Comparison of ENCODE assay signal across 25 cellular contexts in the genomic region with DNA sequence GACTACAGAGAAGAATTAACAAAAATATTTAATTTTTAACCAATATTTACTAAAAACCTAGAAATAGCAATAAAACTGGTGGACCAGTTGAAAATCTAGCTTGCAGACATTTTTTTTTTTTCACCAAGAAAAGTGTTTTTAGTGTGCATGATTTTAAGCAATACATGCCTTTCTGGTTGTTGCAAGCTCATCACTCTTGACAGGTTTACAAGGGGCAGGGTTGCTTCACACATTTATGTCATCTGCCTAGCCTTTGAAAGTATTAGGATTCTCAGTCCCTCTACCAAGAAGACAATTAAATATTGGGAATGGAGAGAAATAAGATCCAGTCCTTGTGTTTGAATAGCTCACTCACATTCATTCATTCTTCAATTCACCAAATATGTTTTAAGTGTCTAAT. TPM values are rescaled to one million over a fixed set of nuclear protein-coding genes. Genes with fewer than 3 reads are reported as not detected.
DNase-seq lines count a peak whose midpoint lies in the region; ATAC-seq and TF ChIP-seq lines count a peak whose summit lies in the region.
"Had no signal": no experiment of that assay in that cellular context is flagged by ENCODE, and none has a peak within 500 bp of the region (broad histone marks: within the 10 kb centered on the region; RNA-seq: fewer than 3 reads in every experiment).

No MANE protein-coding gene starts in this region.

- BruUV-seq in IMR-90 (replicated peaks; lab: Mats Ljungman, UMichigan) (no TSS peak), Caco-2 (replicated peaks; lab: Mats Ljungman, UMichigan) (no TSS peak)

- H3K36me3 ChIP-seq in BJ (ENCODE audit: control insufficient read depth, insufficient read depth, low read length) (no peaks in the 10 kb centered on the region), IMR-90 (ENCODE audit: control insufficient read depth, insufficient read depth, low read length) (no peaks in the 10 kb centered on the region), adipocyte (ENCODE audit: control insufficient read depth, insufficient read depth, low read length, severe bottlenecking) (no peaks in the 10 kb centered on the region), Caco-2 (ENCODE audit: control insufficient read depth, insufficient read depth, low read length) (no peaks in the 10 kb centered on the region)
- H3K36me3 ChIP-seq: SJSA1, tibial nerve had no signal

- H3K14ac ChIP-seq in IMR-90 (replicated peaks; ENCODE audit: low read depth, low read length) = no peak overlapping the region

- H3K4ac ChIP-seq in IMR-90 (ENCODE audit: low read depth, low read length) = no peak overlapping the region

- no peak overlapping the region for H2AK9ac ChIP-seq in IMR-90 (replicated peaks; ENCODE audit: low read depth, low read length, poor library complexity)

- dilution Hi-C loops in IMR-90 (cut with HindIII; ENCODE audit: low sequenced_read_pairs, unreplicated experiment) = no loop called here

- no peak overlapping the region for H3K27ac Mint-ChIP-seq in activated naive CD8-positive, alpha-beta T cell treated with anti-CD3 and anti-CD28 coated beads for 36 hours
- no peak overlapping the region for H3K27ac Mint-ChIP-seq in Caco-2 (ENCODE audit: unreplicated experiment)
- no peak overlapping the region for H3K27ac Mint-ChIP-seq in activated T-helper 1 cell treated with anti-CD3 and anti-CD28 coated beads, Interleukin-12 subunit alpha, Interleukin-12 subunit beta, Interleukin-2, Interleukin-4 antibody, amounts not matched to agents 30 ng/mL and 10 ng/mL and 1 ng/mL, durations not matched to agents 14 hours and 24 hours and 36 hours
- H3K27ac Mint-ChIP-seq: activated naive CD4-positive, alpha-beta T cell treated with anti-CD3 and anti-CD28 coated beads, Interleukin-2, amount 10 ng/mL, durations not matched to agents 7 days and 5 days; effector memory CD8-positive, alpha-beta T cell; WTC11 had no signal

- H3K23ac ChIP-seq in IMR-90 (ENCODE audit: low read depth, low read length) = no peak overlapping the region

- H3K79me1 ChIP-seq in IMR-90 (ENCODE audit: low read depth in 1 of 2, low read length in 2 of 2) = no peaks in the 10 kb centered on the region

- no peak overlapping the region for H3K27ac ChIP-seq in IMR-90 (ENCODE audit: insufficient read depth, low read length)
- H3K27ac ChIP-seq: psoas muscle, SJSA1, tibial nerve had no signal

- TF ChIP-seq POLR2A in IMR-90 (IDR thresholded peaks at IDR 0.05; ENCODE audit: low read depth, low read length) = no peak

- no peaks in the 10 kb centered on the region for H4K20me1 ChIP-seq in IMR-90 (ENCODE audit: insufficient read depth, low read length)

- no peak overlapping the region for H3K4me2 ChIP-seq in IMR-90 (ENCODE audit: low read depth, low read length)

- no peak overlapping the region for H2AFZ ChIP-seq in IMR-90 (replicated peaks; ENCODE audit: low read length, poor library complexity)

- intact Hi-C loops in IMR-90 (cut with micrococcal nuclease) = no loop called here
- intact Hi-C loops in Caco-2 (cut with micrococcal nuclease; ENCODE audit: unreplicated experiment) = no loop called here
- intact Hi-C loops in activated T-helper 1 cell treated with anti-CD3 and anti-CD28 coated beads, Interleukin-12 subunit alpha, Interleukin-12 subunit beta, Interleukin-2, Interleukin-4 antibody, amounts not matched to agents 30 ng/mL and 10 ng/mL and 1 ng/mL, durations not matched to agents 14 hours and 24 hours and 36 hours (cut with micrococcal nuclease) = no loop called here

- no peak for ATAC-seq in IMR-90 (ENCODE audit: low read depth)
- ATAC-seq: effector memory CD8-positive, alpha-beta T cell; HepG2; Panc1; stimulated activated naive CD8-positive, alpha-beta T cell treated with anti-CD3 and anti-CD28 coated beads, Interleukin-15, Interleukin-2, amounts not matched to agents 100 U/mL and 50 U/mL, for 24 hours; WTC11 had no signal

- H2AK5ac ChIP-seq in IMR-90 (ENCODE audit: low read depth, low read length) = no peak overlapping the region

- H3K4me1 Mint-ChIP-seq in activated naive CD8-positive, alpha-beta T cell treated with anti-CD3 and anti-CD28 coated beads for 36 hours = no peaks in the 10 kb centered on the region
- no peaks in the 10 kb centered on the region for H3K4me1 Mint-ChIP-seq in Caco-2 (ENCODE audit: low read depth, unreplicated experiment)
- H3K4me1 Mint-ChIP-seq in activated T-helper 1 cell treated with anti-CD3 and anti-CD28 coated beads, Interleukin-12 subunit alpha, Interleukin-12 subunit beta, Interleukin-2, Interleukin-4 antibody, amounts not matched to agents 30 ng/mL and 10 ng/mL and 1 ng/mL, durations not matched to agents 14 hours and 24 hours and 36 hours (ENCODE audit: low read depth) = no peaks in the 10 kb centered on the region
- H3K4me1 Mint-ChIP-seq: activated naive CD4-positive, alpha-beta T cell treated with anti-CD3 and anti-CD28 coated beads, Interleukin-2, amount 10 ng/mL, durations not matched to agents 7 days and 5 days had no signal

- H3K9ac ChIP-seq in IMR-90 (ENCODE audit: low read depth, low read length) (no peak overlapping the region), adipocyte (ENCODE audit: low read length) (peak overlapping the region; percentile 23)

- H2BK20ac ChIP-seq in IMR-90 (ENCODE audit: low read depth, low read length) = no peak overlapping the region

- no peaks in the 10 kb centered on the region for H3K27me3 ChIP-seq in BJ (ENCODE audit: control insufficient read depth, insufficient read depth, low read length)
- no peaks in the 10 kb centered on the region for H3K27me3 ChIP-seq in IMR-90 (ENCODE audit: control insufficient read depth, insufficient read depth, low read length)
- H3K27me3 ChIP-seq in adipocyte (replicated peaks; ENCODE audit: control insufficient read depth, insufficient read depth, low read length) = no peaks in the 10 kb centered on the region
- no peaks in the 10 kb centered on the region for H3K27me3 ChIP-seq in Caco-2 (replicated peaks; ENCODE audit: control insufficient read depth, insufficient read depth, low read length)
- H3K27me3 ChIP-seq: SJSA1, tibial nerve had no signal

- H4K5ac ChIP-seq in IMR-90 (ENCODE audit: low read depth, low read length) = no peak overlapping the region

- H4K8ac ChIP-seq in IMR-90 (ENCODE audit: low read depth in 2 of 2, low read length in 2 of 2) = no peak overlapping the region

- H3K9me1 ChIP-seq in IMR-90 (ENCODE audit: insufficient read depth, low read length) = 0 out of 2 replicates have a peak, but pooled peaks cover 3% of the 10 kb centered on the region

- H2BK5ac ChIP-seq in IMR-90 (ENCODE audit: low read depth, low read length, poor library complexity, severe bottlenecking) = no peak overlapping the region

- TF ChIP-seq CTCF in BJ (IDR thresholded peaks at IDR 0.05; ENCODE audit: insufficient read depth, low read depth, low read length) (no peak), IMR-90 (conservative IDR thresholded peaks at IDR 0.05; ENCODE audit: low read depth, low read length) (no peak), foreskin fibroblast (IDR thresholded peaks at IDR 0.05; ENCODE audit: low read depth, low read length) (no peak), Caco-2 (IDR thresholded peaks at IDR 0.05; ENCODE audit: insufficient read depth in 1 of 2, low read depth in 1 of 2, low read length in 1 of 2, severe bottlenecking in 1 of 2, unreplicated experiment in 1 of 2) (no peak)

- CTCF ChIA-PET in BJ (lab: Yijun Ruan, JAX) = no interaction called here
- CTCF ChIA-PET in IMR-90 (lab: Yijun Ruan, JAX) = no interaction called here
- CTCF ChIA-PET in Caco-2 (lab: Charles Lee) = no interaction called here

- peak overlapping the region; percentile 44; the same call in 1 of the 2 replicates for H3K18ac ChIP-seq in IMR-90 (ENCODE audit: low read depth, low read length)

- H3K27me3 Mint-ChIP-seq in activated naive CD8-positive, alpha-beta T cell treated with anti-CD3 and anti-CD28 coated beads for 36 hours = no peaks in the 10 kb centered on the region
- H3K27me3 Mint-ChIP-seq in Caco-2 (ENCODE audit: insufficient read depth, unreplicated experiment) = no peaks in the 10 kb centered on the region
- no peaks in the 10 kb centered on the region for H3K27me3 Mint-ChIP-seq in activated T-helper 1 cell treated with anti-CD3 and anti-CD28 coated beads, Interleukin-12 subunit alpha, Interleukin-12 subunit beta, Interleukin-2, Interleukin-4 antibody, amounts not matched to agents 30 ng/mL and 10 ng/mL and 1 ng/mL, durations not matched to agents 14 hours and 24 hours and 36 hours (ENCODE audit: insufficient read depth)
- H3K27me3 Mint-ChIP-seq: activated naive CD4-positive, alpha-beta T cell treated with anti-CD3 and anti-CD28 coated beads, Interleukin-2, amount 10 ng/mL, durations not matched to agents 7 days and 5 days; effector memory CD8-positive, alpha-beta T cell had no signal

- DNase-seq in BJ (ENCODE audit: low read depth) (peak; percentile 51), IMR-90 (no peak), adipocyte (ENCODE audit: low read depth) (no peak), foreskin fibroblast (peak; percentile 66 to 78), Caco-2 (no peak), NCI-H1417 (lab: John Stamatoyannopoulos, UW) (no peak)
- DNase-seq in activated naive CD8-positive, alpha-beta T cell treated with anti-CD3 and anti-CD28 coated beads for 36 hours = no peak
- no peak for DNase-seq in activated T-helper 1 cell treated with anti-CD3 and anti-CD28 coated beads, Interleukin-12 subunit alpha, Interleukin-12 subunit beta, Interleukin-2, Interleukin-4 antibody, amounts not matched to agents 30 ng/mL and 10 ng/mL and 1 ng/mL, durations not matched to agents 14 hours and 24 hours and 36 hours (ENCODE audit: low spot score)
- DNase-seq: activated CD4-positive, alpha-beta T cell treated with anti-CD3 and anti-CD28 coated beads, Interleukin-2, amount 50 U/mL, for 48 hours; activated naive CD4-positive, alpha-beta T cell treated with anti-CD3 and anti-CD28 coated beads, Interleukin-2, amount 10 ng/mL, durations not matched to agents 7 days and 5 days; activated T-cell treated with anti-CD3 and anti-CD28 coated beads, Interleukin-2, amount 50 U/mL, for 1 hour; cerebellar nuclear complex; effector memory CD8-positive, alpha-beta T cell; foreskin melanocyte; hippocampal formation; islet precursor cell; NCI-H1694; psoas muscle; stimulated activated naive CD8-positive, alpha-beta T cell treated with anti-CD3 and anti-CD28 coated beads, Interleukin-15, Interleukin-2, amounts not matched to agents 100 U/mL and 50 U/mL, for 24 hours had no signal

- H2BK15ac ChIP-seq in IMR-90 (ENCODE audit: low read depth, low read length) = no peak overlapping the region

- H3K4me3 Mint-ChIP-seq in activated naive CD8-positive, alpha-beta T cell treated with anti-CD3 and anti-CD28 coated beads for 36 hours = no peak overlapping the region
- H3K4me3 Mint-ChIP-seq in Caco-2 (ENCODE audit: unreplicated experiment) = no peak overlapping the region
- H3K4me3 Mint-ChIP-seq in activated T-helper 1 cell treated with anti-CD3 and anti-CD28 coated beads, Interleukin-12 subunit alpha, Interleukin-12 subunit beta, Interleukin-2, Interleukin-4 antibody, amounts not matched to agents 30 ng/mL and 10 ng/mL and 1 ng/mL, durations not matched to agents 14 hours and 24 hours and 36 hours = no peak overlapping the region
- H3K4me3 Mint-ChIP-seq: activated naive CD4-positive, alpha-beta T cell treated with anti-CD3 and anti-CD28 coated beads, Interleukin-2, amount 10 ng/mL, durations not matched to agents 7 days and 5 days; effector memory CD8-positive, alpha-beta T cell; WTC11 had no signal

- H3K4me1 ChIP-seq in IMR-90 (ENCODE audit: control insufficient read depth, insufficient read depth, low read length) (peaks cover 4% of the 10 kb centered on the region), adipocyte (ENCODE audit: control insufficient read depth, insufficient read depth, low read length) (peaks cover 42% of the 10 kb centered on the region), Caco-2 (no peaks in the 10 kb centered on the region)

- H3K56ac ChIP-seq in IMR-90 (ENCODE audit: extremely low read depth, insufficient read depth, low read length) = no peak overlapping the region

- H3K36me3 Mint-ChIP-seq in activated naive CD8-positive, alpha-beta T cell treated with anti-CD3 and anti-CD28 coated beads for 36 hours = no peaks in the 10 kb centered on the region
- H3K36me3 Mint-ChIP-seq in Caco-2 (ENCODE audit: insufficient read depth, unreplicated experiment) = no peaks in the 10 kb centered on the region
- no peaks in the 10 kb centered on the region for H3K36me3 Mint-ChIP-seq in activated T-helper 1 cell treated with anti-CD3 and anti-CD28 coated beads, Interleukin-12 subunit alpha, Interleukin-12 subunit beta, Interleukin-2, Interleukin-4 antibody, amounts not matched to agents 30 ng/mL and 10 ng/mL and 1 ng/mL, durations not matched to agents 14 hours and 24 hours and 36 hours (ENCODE audit: low read depth)
- H3K36me3 Mint-ChIP-seq: activated naive CD4-positive, alpha-beta T cell treated with anti-CD3 and anti-CD28 coated beads, Interleukin-2, amount 10 ng/mL, durations not matched to agents 7 days and 5 days; WTC11 had no signal

- no peak overlapping the region for H2BK120ac ChIP-seq in IMR-90 (ENCODE audit: low read depth, low read length)

- POLR2A ChIA-PET in BJ (lab: Charles Lee) = interaction anchor here (0.8 kb wide), 1 partner anchor 331 kb away, joined by 5 read pairs; no protein-coding TSS in a partner anchor
- POLR2A ChIA-PET in IMR-90 (lab: Charles Lee; ENCODE audit: unreplicated experiment) = no interaction called here
- POLR2A ChIA-PET in Caco-2 (lab: Charles Lee) = no interaction called here

- H4K91ac ChIP-seq in IMR-90 (ENCODE audit: insufficient read depth, low read depth, low read length) = no peak overlapping the region

- peaks cover 2% of the 10 kb centered on the region for H3K9me3 Mint-ChIP-seq in activated naive CD8-positive, alpha-beta T cell treated with anti-CD3 and anti-CD28 coated beads for 36 hours
- no peaks in the 10 kb centered on the region for H3K9me3 Mint-ChIP-seq in Caco-2 (ENCODE audit: unreplicated experiment)
- H3K9me3 Mint-ChIP-seq in activated T-helper 1 cell treated with anti-CD3 and anti-CD28 coated beads, Interleukin-12 subunit alpha, Interleukin-12 subunit beta, Interleukin-2, Interleukin-4 antibody, amounts not matched to agents 30 ng/mL and 10 ng/mL and 1 ng/mL, durations not matched to agents 14 hours and 24 hours and 36 hours = no peaks in the 10 kb centered on the region
- H3K9me3 Mint-ChIP-seq: activated naive CD4-positive, alpha-beta T cell treated with anti-CD3 and anti-CD28 coated beads, Interleukin-2, amount 10 ng/mL, durations not matched to agents 7 days and 5 days; effector memory CD8-positive, alpha-beta T cell; WTC11 had no signal

- H3K4me3 ChIP-seq in BJ (ENCODE audit: low read depth, low read length) (no peak overlapping the region), IMR-90 (ENCODE audit: insufficient read depth, low read depth, low read length) (no peak overlapping the region), adipocyte (ENCODE audit: low read length) (no peak overlapping the region), foreskin fibroblast (ENCODE audit: low read depth in 1 of 2, low read length in 2 of 2) (no peak overlapping the region), Caco-2 (ENCODE audit: low read depth, low read length) (no peak overlapping the region)
- H3K4me3 ChIP-seq: psoas muscle, SJSA1, skin epidermis, tibial nerve had no signal

- TF ChIP-seq RAD21 in IMR-90 (IDR thresholded peaks at IDR 0.05; ENCODE audit: low read length) = no peak

- H3K9me3 ChIP-seq in IMR-90 (ENCODE audit: control insufficient read depth, insufficient read depth, low read length) (no peaks in the 10 kb centered on the region), adipocyte (ENCODE audit: control insufficient read depth, low read length) (no peaks in the 10 kb centered on the region), Caco-2 (no peaks in the 10 kb centered on the region)
- H3K9me3 ChIP-seq: psoas muscle, SJSA1, tibial nerve had no signal

- in situ Hi-C loops in IMR-90 (cut with MboI; ENCODE audit: low sequenced_read_pairs) = no loop called here

RNA-seq across cellular contexts. Expression of a gene that starts 53.8 kb away (rescaled TPM):
- polyA plus RNA-seq in BJ (2011; rRNA removed) (4.1 and 12.6 TPM in 2 replicates), IMR-90 (2012; rRNA removed) (6.3 and 7.5 TPM in 2 replicates)
- 8.0 and 8.9 TPM in 2 replicates for polyA minus RNA-seq in BJ (2011; rRNA and poly(A)+ RNA removed)
- total RNA-seq in IMR-90 (2012; rRNA removed) (4.8 and 11.4 TPM in 2 replicates), Caco-2 (2022) (20.4 and 27.1 TPM in 2 replicates)
- 1.7 and 2.5 TPM in 2 replicates for polyA plus RNA-seq in IMR-90 (2012; cell fraction: cytosol; rRNA removed)
- 1.8 and 14.4 TPM in 2 replicates for polyA plus RNA-seq in IMR-90 (2012; cell fraction: nucleus; rRNA removed; ENCODE audit: low replicate concordance)
- 10 to 100 TPM; 25.8 to 26.5 TPM for total RNA-seq in activated naive CD8-positive, alpha-beta T cell treated with anti-CD3 and anti-CD28 coated beads for 36 hours
- 18.4 and 19.1 TPM in 2 replicates for total RNA-seq in activated T-helper 1 cell treated with anti-CD3 and anti-CD28 coated beads, Interleukin-12 subunit alpha, Interleukin-12 subunit beta, Interleukin-2, Interleukin-4 antibody, amounts not matched to agents 30 ng/mL and 10 ng/mL and 1 ng/mL, durations not matched to agents 14 hours and 24 hours and 36 hours

Comparison
In these comparisons a context has a peak if more than half of its experiments do, and no peak if none do; other contexts are left out.
1. DNase-seq: peak in BJ (single experiment) and foreskin fibroblast (2 of 2); none in IMR-90 (single experiment), adipocyte (single experiment), activated naive CD8-positive, alpha-beta T cell treated with anti-CD3 and anti-CD28 coated beads for 36 hours (single experiment), Caco-2 (0 of 2), activated T-helper 1 cell treated with anti-CD3 and anti-CD28 coated beads, Interleukin-12 subunit alpha, Interleukin-12 subunit beta, Interleukin-2, Interleukin-4 antibody, amounts not matched to agents 30 ng/mL and 10 ng/mL and 1 ng/mL, durations not matched to agents 14 hours and 24 hours and 36 hours (single experiment) and NCI-H1417 (0 of 3).